In genomic region chr2:230737791-230738226, GRCh38 we compare ENCODE assay signal across 1 cellular context.
TF ChIP-seq lines count a peak whose summit lies in the region.

No MANE protein-coding gene starts in this region.

TF ChIP-seq in SK-N-SH, 30 proteins besides CTCF, POLR2A, EP300 and RAD21 (continued from another document):
- TF ChIP-seq, protein P1, sequence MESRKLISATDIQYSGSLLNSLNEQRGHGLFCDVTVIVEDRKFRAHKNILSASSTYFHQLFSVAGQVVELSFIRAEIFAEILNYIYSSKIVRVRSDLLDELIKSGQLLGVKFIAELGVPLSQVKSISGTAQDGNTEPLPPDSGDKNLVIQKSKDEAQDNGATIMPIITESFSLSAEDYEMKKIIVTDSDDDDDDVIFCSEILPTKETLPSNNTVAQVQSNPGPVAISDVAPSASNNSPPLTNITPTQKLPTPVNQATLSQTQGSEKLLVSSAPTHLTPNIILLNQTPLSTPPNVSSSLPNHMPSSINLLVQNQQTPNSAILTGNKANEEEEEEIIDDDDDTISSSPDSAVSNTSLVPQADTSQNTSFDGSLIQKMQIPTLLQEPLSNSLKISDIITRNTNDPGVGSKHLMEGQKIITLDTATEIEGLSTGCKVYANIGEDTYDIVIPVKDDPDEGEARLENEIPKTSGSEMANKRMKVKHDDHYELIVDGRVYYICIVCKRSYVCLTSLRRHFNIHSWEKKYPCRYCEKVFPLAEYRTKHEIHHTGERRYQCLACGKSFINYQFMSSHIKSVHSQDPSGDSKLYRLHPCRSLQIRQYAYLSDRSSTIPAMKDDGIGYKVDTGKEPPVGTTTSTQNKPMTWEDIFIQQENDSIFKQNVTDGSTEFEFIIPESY (IDR thresholded peaks at IDR 0.05; ENCODE audit: borderline replicate concordance, low read depth), result no peak
